Comparison of ENCODE assay signal across 20 cellular contexts in genomic region chr1:84165566-84165965, GRCh38. TPM values are rescaled to one million over a fixed set of nuclear protein-coding genes. Genes with fewer than 3 reads are reported as not detected.
A peak's percentile ranks its signal among the peaks of the same experiment; 100 is the strongest.
DNase-seq lines count a peak whose midpoint lies in the region; ATAC-seq and TF ChIP-seq lines count a peak whose summit lies in the region.
"Had no signal": no experiment of that assay in that cellular context is flagged by ENCODE, and none has a peak within 500 bp of the region (broad histone marks: within the 10 kb centered on the region; RNA-seq: fewer than 3 reads in every experiment).

No MANE protein-coding gene starts in this region.

- H3K18ac ChIP-seq in neuronal stem cell (ENCODE audit: low read length): no peak overlapping the region

- no peak for TF ChIP-seq CTCF in Panc1 (IDR thresholded peaks at IDR 0.05)

- H3K9me3 Mint-ChIP-seq in activated CD4-positive, alpha-beta T cell treated with anti-CD3 and anti-CD28 coated beads, Interleukin-2, amount 10 ng/mL, durations not matched to agents 7 days and 5 days: peaks cover 3% of the 10 kb centered on the region
- no peaks in the 10 kb centered on the region for H3K9me3 Mint-ChIP-seq in memory B cell

- H2AFZ ChIP-seq in neuronal stem cell (ENCODE audit: low read length): no peak overlapping the region

- no peak overlapping the region for H4K8ac ChIP-seq in neuronal stem cell (ENCODE audit: low read depth, low read length)

- intact Hi-C loops in Panc1 (cut with micrococcal nuclease; ENCODE audit: unreplicated experiment): no loop called here

- peak overlapping the region; percentile 27 for H3K4me3 Mint-ChIP-seq in activated CD4-positive, alpha-beta T cell treated with anti-CD3 and anti-CD28 coated beads, Interleukin-2, amount 10 ng/mL, durations not matched to agents 7 days and 5 days
- H3K4me3 Mint-ChIP-seq in memory B cell: peak overlapping the region; percentile 24
- H3K4me3 Mint-ChIP-seq: activated CD4-positive, alpha-beta memory T cell treated with anti-CD3 and anti-CD28 coated beads, Interleukin-2, amount 10 ng/mL, durations not matched to agents 7 days and 5 days had no signal

- H3K27me3 ChIP-seq in Panc1 (ENCODE audit: control insufficient read depth, insufficient read depth, low read length): no peaks in the 10 kb centered on the region
- no peaks in the 10 kb centered on the region for H3K27me3 ChIP-seq in neuronal stem cell (ENCODE audit: control insufficient read depth in 3 of 3, insufficient read depth in 3 of 3, low read depth in 1 of 3, low read length in 3 of 3)
- H3K27me3 ChIP-seq: brain microvascular endothelial cell, esophagus muscularis mucosa had no signal

- H2BK5ac ChIP-seq in neuronal stem cell (ENCODE audit: low read length): no peak overlapping the region

- H3K4me3 ChIP-seq in Panc1 (ENCODE audit: low read depth in 2 of 2, low read length in 2 of 2): peak overlapping the region in 1 of 2 experiments; percentile 14; a peak in 2 of 4 replicates
- H3K4me3 ChIP-seq in neuronal stem cell (ENCODE audit: low read length in 2 of 2): no peak overlapping the region
- H3K4me3 ChIP-seq: esophagus muscularis mucosa, SK-N-MC had no signal

- no peak overlapping the region for H2BK15ac ChIP-seq in neuronal stem cell (ENCODE audit: low read length)

- H3K4me1 ChIP-seq in Panc1 (ENCODE audit: control insufficient read depth, insufficient read depth, low read length) (peaks cover 32% of the 10 kb centered on the region; the same call in 1 of the 2 replicates), neuronal stem cell (ENCODE audit: control insufficient read depth in 2 of 2, insufficient read depth in 1 of 2, low read depth in 1 of 2, low read length in 2 of 2) (no peaks in the 10 kb centered on the region)

- H2BK12ac ChIP-seq in neuronal stem cell (ENCODE audit: low read length): no peak overlapping the region

- H3K9me3 ChIP-seq in Panc1 (ENCODE audit: control insufficient read depth, insufficient read depth, low read depth, low read length): peaks cover 3% of the 10 kb centered on the region; the same call in 1 of the 2 replicates
- H3K9me3 ChIP-seq in neuronal stem cell (replicated peaks in 1 of 2; ENCODE audit: control insufficient read depth in 2 of 2, insufficient read depth in 1 of 2, low read depth in 1 of 2, low read length in 2 of 2): peaks cover 0 to 6% of the 10 kb centered on the region in 2 donors
- H3K9me3 ChIP-seq: esophagus muscularis mucosa, left ventricle myocardium inferior had no signal

- H3K79me1 ChIP-seq in neuronal stem cell (ENCODE audit: low read depth, low read length): no peaks in the 10 kb centered on the region

- ATAC-seq in Panc1: no peak
- ATAC-seq in memory B cell (ENCODE audit: low read depth): no peak
- no peak for ATAC-seq in HG02981 (IDR thresholded peaks at IDR 0.05; ENCODE audit: unreplicated experiment)

- H3K36me3 ChIP-seq in Panc1 (ENCODE audit: control insufficient read depth, insufficient read depth, low read length): no peaks in the 10 kb centered on the region
- no peaks in the 10 kb centered on the region for H3K36me3 ChIP-seq in neuronal stem cell (replicated peaks in 1 of 2; ENCODE audit: control insufficient read depth in 2 of 2, insufficient read depth in 2 of 2, low read length in 2 of 2)
- H3K36me3 ChIP-seq: brain microvascular endothelial cell, esophagus muscularis mucosa, left ventricle myocardium inferior had no signal

- H3K4ac ChIP-seq in neuronal stem cell (ENCODE audit: low read length): no peak overlapping the region

- no peak for DNase-seq in activated CD4-positive, alpha-beta T cell treated with anti-CD3 and anti-CD28 coated beads, Interleukin-2, amount 10 ng/mL, durations not matched to agents 7 days and 5 days
- no peak for DNase-seq in activated CD4-positive, alpha-beta T cell treated with anti-CD3 and anti-CD28 coated beads for 4 hours
- peak; percentile 77 for DNase-seq in G401 (ENCODE audit: low spot score)
- DNase-seq in Panc1 (ENCODE audit: low read depth, low spot score): no peak
- DNase-seq in memory B cell (ENCODE audit: low spot score in 2 of 2): no peak
- no peak for DNase-seq in AG08396 (ENCODE audit: low spot score)
- DNase-seq in neuronal stem cell (ENCODE audit: low spot score): no peak
- DNase-seq: activated CD4-positive, alpha-beta memory T cell treated with anti-CD3 and anti-CD28 coated beads, Interleukin-2, amount 10 ng/mL, durations not matched to agents 7 days and 5 days; activated gamma-delta T cell; brain microvascular endothelial cell; Calu3; GF-D8; left ventricle myocardium inferior; NCI-H1930; NCI-H524 treated with DMSO at 0.1 percent for 48 hours; stimulated activated CD4-positive, alpha-beta T cell treated with anti-CD3 and anti-CD28 coated beads, Interleukin-4, amount 100 ng/mL, for 24 hours; stimulated activated CD8-positive, alpha-beta memory T cell treated with anti-CD3 and anti-CD28 coated beads, Interleukin-4, amount 100 ng/mL, for 48 hours had no signal

- no peak overlapping the region for H2AK5ac ChIP-seq in neuronal stem cell (ENCODE audit: low read depth, low read length)

- H3K27ac ChIP-seq in Panc1 (ENCODE audit: low read length) (peak overlapping the region; percentile 89; the same call in 1 of the 2 replicates), neuronal stem cell (replicated peaks; ENCODE audit: low read length) (no peak overlapping the region)
- H3K27ac ChIP-seq: brain microvascular endothelial cell, esophagus muscularis mucosa, left ventricle myocardium inferior, SK-N-MC had no signal

- no peaks in the 10 kb centered on the region for H3K27me3 Mint-ChIP-seq in activated CD4-positive, alpha-beta T cell treated with anti-CD3 and anti-CD28 coated beads, Interleukin-2, amount 10 ng/mL, durations not matched to agents 7 days and 5 days
- no peaks in the 10 kb centered on the region for H3K27me3 Mint-ChIP-seq in memory B cell
- H3K27me3 Mint-ChIP-seq: activated CD4-positive, alpha-beta memory T cell treated with anti-CD3 and anti-CD28 coated beads, Interleukin-2, amount 10 ng/mL, durations not matched to agents 7 days and 5 days had no signal

- no peak overlapping the region for H4K91ac ChIP-seq in neuronal stem cell (ENCODE audit: low read depth, low read length, poor library complexity)

- no peak overlapping the region for H3K14ac ChIP-seq in neuronal stem cell (ENCODE audit: low read length)

- peaks cover 34% of the 10 kb centered on the region for H3K36me3 Mint-ChIP-seq in activated CD4-positive, alpha-beta T cell treated with anti-CD3 and anti-CD28 coated beads, Interleukin-2, amount 10 ng/mL, durations not matched to agents 7 days and 5 days (ENCODE audit: low read depth)
- H3K36me3 Mint-ChIP-seq in memory B cell: peaks cover 12% of the 10 kb centered on the region

- POLR2A ChIA-PET in activated CD4-positive, alpha-beta T cell treated with anti-CD3 and anti-CD28 coated beads, Interleukin-2, amount 10 ng/mL, durations not matched to agents 7 days and 5 days (lab: Charles Lee): interaction anchor here (1.0 kb wide), 1 partner anchor 13 kb away, joined by 4 read pairs; no protein-coding TSS in a partner anchor
- POLR2A ChIA-PET in Panc1 (lab: Charles Lee): no interaction called here

- H3K27ac Mint-ChIP-seq in activated CD4-positive, alpha-beta T cell treated with anti-CD3 and anti-CD28 coated beads, Interleukin-2, amount 10 ng/mL, durations not matched to agents 7 days and 5 days: peak overlapping the region; percentile 13
- H3K27ac Mint-ChIP-seq in memory B cell: peak overlapping the region; percentile 58
- H3K27ac Mint-ChIP-seq: activated CD4-positive, alpha-beta memory T cell treated with anti-CD3 and anti-CD28 coated beads, Interleukin-2, amount 10 ng/mL, durations not matched to agents 7 days and 5 days had no signal

- no peak overlapping the region for H3K4me2 ChIP-seq in neuronal stem cell (ENCODE audit: insufficient read depth, low read length, poor library complexity, severe bottlenecking)

- no peak overlapping the region for H2BK120ac ChIP-seq in neuronal stem cell (ENCODE audit: low read depth, low read length)

- no peak overlapping the region for H3K23ac ChIP-seq in neuronal stem cell (ENCODE audit: low read depth, low read length, poor library complexity)

- peaks cover 62% of the 10 kb centered on the region for H3K4me1 Mint-ChIP-seq in activated CD4-positive, alpha-beta T cell treated with anti-CD3 and anti-CD28 coated beads, Interleukin-2, amount 10 ng/mL, durations not matched to agents 7 days and 5 days
- peaks cover 39% of the 10 kb centered on the region for H3K4me1 Mint-ChIP-seq in memory B cell

- in situ Hi-C loops in G401 (cut with HindIII; ENCODE audit: low sequenced_read_pairs): no loop called here
- in situ Hi-C loops in Panc1 (cut with HindIII; ENCODE audit: low pct_unique_long_range_greater_than_20kb, low sequenced_read_pairs): no loop called here

- no peak overlapping the region for H3K9ac ChIP-seq in neuronal stem cell (ENCODE audit: low read depth, low read length, poor library complexity)

- CTCF ChIA-PET in activated CD4-positive, alpha-beta T cell treated with anti-CD3 and anti-CD28 coated beads, Interleukin-2, amount 10 ng/mL, durations not matched to agents 7 days and 5 days (lab: Charles Lee): interaction anchor here (1.5 kb wide), 1 partner anchor 13 kb away, joined by 3 read pairs; no protein-coding TSS in a partner anchor
- CTCF ChIA-PET in Panc1 (lab: Charles Lee): no interaction called here

- BruUV-seq in Panc1 (replicated peaks; lab: Mats Ljungman, UMichigan): no TSS peak

RNA-seq across cellular contexts. Expression of gene PRKACB, which starts 21.5 kb away (rescaled TPM):
- 100 to 1,000 TPM; 108 to 119 TPM for total RNA-seq in activated CD4-positive, alpha-beta T cell treated with anti-CD3 and anti-CD28 coated beads, Interleukin-2, amount 10 ng/mL, durations not matched to agents 7 days and 5 days
- total RNA-seq in G401 (2014; rRNA removed; shearing (Covaris generic)): 7.5 and 15.5 TPM in 2 replicates
- 54.9 TPM for total RNA-seq in Panc1 (2021; ENCODE audit: unreplicated experiment)
- 16.6 TPM for polyA plus RNA-seq in Panc1 (2012; ENCODE audit: insufficient read length)
- polyA plus RNA-seq in neuronal stem cell (2013, experiment 1 of 2): 20.6 TPM
- polyA plus RNA-seq in neuronal stem cell (2013, experiment 2 of 2): 21.7 TPM
